11 cellular contexts compared by ENCODE assay signal in genomic region chr20:25453035-25453810, GRCh38. TPM values are rescaled to one million over a fixed set of nuclear protein-coding genes. Genes with fewer than 3 reads are reported as not detected.
DNase-seq lines count a peak whose midpoint lies in the region; ATAC-seq and TF ChIP-seq lines count a peak whose summit lies in the region.
"Had no signal": no experiment of that assay in that cellular context is flagged by ENCODE, and none has a peak within 500 bp of the region (broad histone marks: within the 10 kb centered on the region; RNA-seq: fewer than 3 reads in every experiment).

No MANE protein-coding gene starts in this region.

- H3K36me3 ChIP-seq in body of pancreas (replicated peaks in 1 of 2; ENCODE audit: insufficient read depth in 1 of 2, low read depth in 2 of 2): no peaks in the 10 kb centered on the region
- H3K36me3 ChIP-seq: ovary had no signal

- DNase-seq in NCI-H82 (lab: John Stamatoyannopoulos, UW) (peak; percentile 13), NCI-H82 treated with DMSO at 0.1 percent for 48 hours (lab: John Stamatoyannopoulos, UW; ENCODE audit: unreplicated experiment) (no peak), NCI-H2196 (lab: John Stamatoyannopoulos, UW; ENCODE audit: unreplicated experiment) (peak; percentile 18), choroid plexus epithelial cell (ENCODE audit: low read depth) (peak; percentile 26), renal cortical epithelial cell (ENCODE audit: low read depth) (peak; percentile 82), body of pancreas (no peak)
- DNase-seq: activated naive CD4-positive, alpha-beta T cell treated with Interleukin-2 at 50 U/mL for 16 hours; ovary had no signal

- no peak for TF ChIP-seq CTCF in choroid plexus epithelial cell (conservative IDR thresholded peaks at IDR 0.05; ENCODE audit: low read depth, low read length)
- TF ChIP-seq CTCF in body of pancreas (IDR thresholded peaks at IDR 0.05): no peak

- intact Hi-C loops in body of pancreas (cut with DNase I): no loop called here

- TF ChIP-seq POLR2A in body of pancreas (IDR thresholded peaks at IDR 0.05): no peak

- WGBS in body of pancreas, 2 donors: 83 to 90% methylated on average over 25 of the region's 25 CpGs

- no peaks in the 10 kb centered on the region for H3K4me1 ChIP-seq in body of pancreas
- H3K4me1 ChIP-seq: vagina had no signal

- no peaks in the 10 kb centered on the region for H3K9me3 ChIP-seq in body of pancreas
- H3K9me3 ChIP-seq: ovary, vagina had no signal

- H3K27me3 ChIP-seq in body of pancreas: no peaks in the 10 kb centered on the region
- H3K27me3 ChIP-seq: ovary, vagina had no signal

- H3K4me3 ChIP-seq in choroid plexus epithelial cell (ENCODE audit: low read depth, low read length) (no peak overlapping the region), body of pancreas (no peak overlapping the region)
- H3K4me3 ChIP-seq: ovary, vagina had no signal

- no peak overlapping the region for H3K27ac ChIP-seq in body of pancreas
- H3K27ac ChIP-seq: ovary, vagina had no signal

- ATAC-seq in body of pancreas (no peak), HG03108 (IDR thresholded peaks at IDR 0.05; ENCODE audit: unreplicated experiment) (no peak), GM19324 (IDR thresholded peaks at IDR 0.05; ENCODE audit: low FRiP score, unreplicated experiment) (no peak)

RNA-seq across cellular contexts. Expression of gene GINS1, which starts 45.8 kb away (rescaled TPM):
- 6.1 and 25.4 TPM in 2 replicates for total RNA-seq in renal cortical epithelial cell
- total RNA-seq in body of pancreas: under 1 TPM; 0.78 to 0.99 TPM

Comparison
In these comparisons a context has a peak if more than half of its experiments do, and no peak if none do; other contexts are left out.
1. DNase-seq: peak in NCI-H82 (single experiment), NCI-H2196 (single experiment), choroid plexus epithelial cell (single experiment) and renal cortical epithelial cell (single experiment); none in NCI-H82 treated with DMSO at 0.1 percent for 48 hours (single experiment) and body of pancreas (0 of 4).